In the genomic region with DNA sequence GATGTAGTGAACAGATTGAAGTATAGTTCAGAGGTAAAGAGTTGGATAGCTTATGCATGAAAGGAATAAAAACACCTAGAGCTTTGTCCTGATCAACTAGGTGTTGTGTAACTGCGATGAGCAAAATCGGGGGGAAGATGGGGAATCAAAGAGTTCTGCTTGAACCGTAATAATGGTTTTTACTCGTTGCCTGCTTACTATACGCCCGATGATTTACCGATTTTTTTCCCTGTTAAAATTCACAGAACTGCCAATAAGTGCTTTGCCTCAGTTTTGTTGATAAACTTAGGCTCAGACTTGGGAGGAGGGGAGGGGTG, we compare ENCODE assay signal across 9 cellular contexts. TPM values are rescaled to one million over a fixed set of nuclear protein-coding genes. Genes with fewer than 3 reads are reported as not detected.
DNase-seq lines count a peak whose midpoint lies in the region; ATAC-seq and TF ChIP-seq lines count a peak whose summit lies in the region.
"Had no signal": no experiment of that assay in that cellular context is flagged by ENCODE, and none has a peak within 500 bp of the region (broad histone marks: within the 10 kb centered on the region; RNA-seq: fewer than 3 reads in every experiment).

No MANE protein-coding gene starts in this region.

- WGBS in heart left ventricle, 4 donors: 5 to 11% (median 8%) methylated on average over 7 of the region's 7 CpGs
- WGBS in mesendoderm (ENCODE audit: extremely low coverage, insufficient coverage, low lambda C conversion rate): no CpG with 5 or more reads among the region's 7 CpGs
- 6% methylated on average over 7 of the region's 7 CpGs for WGBS in urinary bladder

- peak overlapping the region; percentile 79 for H3K4me2 ChIP-seq in mesendoderm (ENCODE audit: low read length)

- intact Hi-C loops in heart left ventricle (cut with DNase I) (loop anchor here in 4 of 10 donors (2.0 to 10.0 kb wide), 3 partner anchors 213 to 465 kb away; a partner anchor contains a TSS), Right ventricle myocardium superior (cut with DNase I) (no loop called here)

- H4K8ac ChIP-seq in mesendoderm (ENCODE audit: low read depth, low read length): no peak overlapping the region

- H3K4me1 Mint-ChIP-seq in brain: peaks cover 73% of the 10 kb centered on the region

- no peak overlapping the region for H3K18ac ChIP-seq in mesendoderm (ENCODE audit: low read length)

- H3K36me3 ChIP-seq in heart left ventricle (peaks cover 0 to 29% (median 25%) of the 10 kb centered on the region in 9 donors), mesendoderm (ENCODE audit: control insufficient read depth, insufficient read depth, low read length) (peaks cover 2% of the 10 kb centered on the region), urinary bladder (ENCODE audit: insufficient read depth) (peaks cover 1% of the 10 kb centered on the region)

- TF ChIP-seq CTCF in heart left ventricle (IDR thresholded peaks at IDR 0.05): no peak
- no peak for TF ChIP-seq CTCF in brain (conservative IDR thresholded peaks at IDR 0.05)

- no peak overlapping the region for H2BK15ac ChIP-seq in mesendoderm (replicated peaks; ENCODE audit: low read depth)

- H3K4me3 Mint-ChIP-seq in brain: peak overlapping the region; percentile 94 to 99 (median 96)

- no peak overlapping the region for H3K23ac ChIP-seq in mesendoderm (ENCODE audit: low read length)

- H3K79me1 ChIP-seq in mesendoderm (ENCODE audit: low read length): peaks cover 7% of the 10 kb centered on the region

- H3K9ac ChIP-seq in mesendoderm (ENCODE audit: low read length): peak overlapping the region; percentile 72

- peak overlapping the region; percentile 4 to 99 (median 84) for H3K4me3 ChIP-seq in heart left ventricle
- peak overlapping the region; percentile 87 for H3K4me3 ChIP-seq in mesendoderm (ENCODE audit: low read length)
- H3K4me3 ChIP-seq in urinary bladder (ENCODE audit: low read depth, low read length): peak overlapping the region; percentile 23

- H3K36me3 Mint-ChIP-seq in brain: peaks cover 18% of the 10 kb centered on the region

- H3K27ac ChIP-seq in heart left ventricle (peak overlapping the region in 6 of 12 donors; percentile 44 to 91 (median 63)), mesendoderm (ENCODE audit: low read depth, low read length) (no peak overlapping the region), urinary bladder (ENCODE audit: low read depth) (no peak overlapping the region)

- peak overlapping the region; percentile 90 to 97 (median 94) for H3K27ac Mint-ChIP-seq in brain

- H4K5ac ChIP-seq in mesendoderm (ENCODE audit: low read length): no peak overlapping the region

- peak overlapping the region; percentile 86 for H3K56ac ChIP-seq in mesendoderm (ENCODE audit: low read length)

- no peak overlapping the region for H2AK5ac ChIP-seq in mesendoderm (ENCODE audit: low read length)

- peaks cover 12% of the 10 kb centered on the region for H3K79me2 ChIP-seq in mesendoderm (ENCODE audit: control insufficient read depth, insufficient read depth, low read length)

- H2BK120ac ChIP-seq in mesendoderm (ENCODE audit: low read depth, low read length): no peak overlapping the region

- H3K4ac ChIP-seq in mesendoderm (ENCODE audit: low read depth, low read length): no peak overlapping the region

- no peak overlapping the region for H2BK5ac ChIP-seq in mesendoderm (ENCODE audit: low read length)

- ATAC-seq in heart left ventricle: no peak
- no peak for ATAC-seq in Right ventricle myocardium superior (ENCODE audit: poor library complexity)
- ATAC-seq in HG02938 (IDR thresholded peaks at IDR 0.05; ENCODE audit: unreplicated experiment): no peak

- H3K27me3 Mint-ChIP-seq in brain: peaks cover 4% of the 10 kb centered on the region

- no peaks in the 10 kb centered on the region for H3K9me3 Mint-ChIP-seq in brain

- TF ChIP-seq POLR2A in heart left ventricle (IDR thresholded peaks at IDR 0.05): no peak

- no peaks in the 10 kb centered on the region for H3K9me3 ChIP-seq in heart left ventricle

- DNase-seq in heart left ventricle (no peak), Right ventricle myocardium superior (no peak), mesendoderm (no peak), HuH-7 (ENCODE audit: low spot score) (no peak), SKM-1 treated with dmso at 0.1 percent for 144 hours (lab: John Stamatoyannopoulos, UW; ENCODE audit: unreplicated experiment) (no peak)

- H3K27me3 ChIP-seq in heart left ventricle: no peaks in the 10 kb centered on the region
- H3K27me3 ChIP-seq in mesendoderm (ENCODE audit: insufficient read depth, low read length, poor library complexity): no peaks in the 10 kb centered on the region

- H3K4me1 ChIP-seq in heart left ventricle: peaks cover 5 to 51% (median 32%) of the 10 kb centered on the region in 12 donors
- peaks cover 2% of the 10 kb centered on the region for H3K4me1 ChIP-seq in mesendoderm (ENCODE audit: control insufficient read depth, low read depth, low read length)
- H3K4me1 ChIP-seq in urinary bladder (ENCODE audit: insufficient read depth): no peaks in the 10 kb centered on the region

RNA-seq across cellular contexts. Expression of a gene that starts 0.8 kb away (rescaled TPM):
- total RNA-seq in heart left ventricle (10 to 100 TPM; 17.3 to 37.7 (median 25.2) TPM), Right ventricle myocardium superior (19.7 TPM), urinary bladder (38.9 TPM)
- polyA plus RNA-seq in heart left ventricle (100 to 1,000 TPM in 1 of 2 donors, 10 to 100 TPM in 1; 33.7 to 151 TPM), brain (ENCODE audit: insufficient read depth, low read depth, low replicate concordance) (47.6 TPM), urinary bladder (37.1 TPM)
- polyA plus RNA-seq in mesendoderm (2013, experiment 1 of 2): 97.6 TPM
- 96.9 TPM for polyA plus RNA-seq in mesendoderm (2013, experiment 2 of 2)

RNA-seq across cellular contexts. Expression of a gene that starts 2.6 kb away (rescaled TPM):
- total RNA-seq in heart left ventricle: 1 to 10 TPM; 6.2 to 9.8 (median 7.6) TPM
- 10 to 100 TPM in 1 of 2 donors, 1 to 10 TPM in 1; 2.9 to 10.3 TPM for polyA plus RNA-seq in heart left ventricle
- 6.2 TPM for total RNA-seq in Right ventricle myocardium superior
- polyA plus RNA-seq in brain (ENCODE audit: insufficient read depth, low read depth, low replicate concordance): 10.1 TPM
- polyA plus RNA-seq in mesendoderm (2013, experiment 1 of 2): 6.8 TPM
- 7.2 TPM for polyA plus RNA-seq in mesendoderm (2013, experiment 2 of 2)
- total RNA-seq in urinary bladder: 20.6 TPM
- polyA plus RNA-seq in urinary bladder: 7.3 TPM

RNA-seq across cellular contexts. Expression of a gene that starts 25.6 kb away (rescaled TPM):
- total RNA-seq in heart left ventricle (1 to 10 TPM in 2 of 9 donors, under 1 TPM in 6, not detected in 1; 0.18 to 1.6 (median 0.76) TPM), Right ventricle myocardium superior (1.1 TPM), urinary bladder (2.7 TPM)
- polyA plus RNA-seq in heart left ventricle (1 to 10 TPM in 1 of 2 donors, under 1 TPM in 1; 0.32 to 2.7 TPM), brain (ENCODE audit: insufficient read depth, low read depth, low replicate concordance) (0.34 TPM), urinary bladder (1.3 TPM)
- polyA plus RNA-seq in mesendoderm (2013, experiment 1 of 2): 0.28 TPM
- 0.29 TPM for polyA plus RNA-seq in mesendoderm (2013, experiment 2 of 2)

RNA-seq across cellular contexts. Expression of a gene that starts 43.1 kb away (rescaled TPM):
- not detected for total RNA-seq in heart left ventricle
- polyA plus RNA-seq in heart left ventricle: under 1 TPM in 1 of 2 donors, not detected in 1; 0.06 TPM
- total RNA-seq in Right ventricle myocardium superior: not detected
- polyA plus RNA-seq in brain (ENCODE audit: insufficient read depth, low read depth, low replicate concordance): not detected
- polyA plus RNA-seq in mesendoderm (2013, experiment 1 of 2): 0.15 TPM
- polyA plus RNA-seq in mesendoderm (2013, experiment 2 of 2): 0.11 TPM
- 0.26 TPM for total RNA-seq in urinary bladder
- 0.71 TPM for polyA plus RNA-seq in urinary bladder
- total RNA-seq: temporal lobe had no signal

Comparison
In these comparisons a context has a peak if more than half of its experiments do, and no peak if none do; other contexts are left out.
1. H3K4me3 ChIP-seq: peak in every context shown above with its lines; median percentile 87 in mesendoderm; 84 in heart left ventricle; 23 in urinary bladder.